In genomic region chr13:26710166-26710565, GRCh38 we compare ENCODE assay signal across 28 cellular contexts. TPM values are rescaled to one million over a fixed set of nuclear protein-coding genes. Genes with fewer than 3 reads are reported as not detected.
"Had no signal": no experiment of that assay in that cellular context is flagged by ENCODE, and none has a peak within 500 bp of the region (broad histone marks: within the 10 kb centered on the region; RNA-seq: fewer than 3 reads in every experiment).

No MANE protein-coding gene starts in this region.

- H3K36me3 ChIP-seq: breast epithelium, esophagus squamous epithelium, gastroesophageal sphincter, lower lobe of right lung, ovary, prostate gland, thyroid gland had no signal

- H3K36me3 Mint-ChIP-seq: activated naive CD8-positive, alpha-beta T cell treated with anti-CD3 and anti-CD28 coated beads, Interleukin-2, amount 10 ng/mL, durations not matched to agents 7 days and 5 days; natural killer cell had no signal

- H3K4me1 Mint-ChIP-seq: natural killer cell had no signal

- DNase-seq: activated CD4-positive, alpha-beta T cell treated with anti-CD3 and anti-CD28 coated beads, Interleukin-2, amount 50 U/mL, for 4 hours; activated CD8-positive, alpha-beta memory T cell treated with anti-CD3 and anti-CD28 coated beads, Interleukin-2, amount 50 U/mL, for 48 hours; activated naive CD4-positive, alpha-beta T cell treated with anti-CD3 and anti-CD28 coated beads for 36 hours; activated naive CD8-positive, alpha-beta T cell treated with anti-CD3 and anti-CD28 coated beads, Interleukin-2, amount 10 ng/mL, durations not matched to agents 7 days and 5 days; activated T-cell treated with anti-CD3 and anti-CD28 coated beads, Interleukin-2, amount 50 U/mL, for 4 hours; amniotic stem cell; esophagus squamous epithelium; hypothalamus; kidney; lower lobe of right lung; natural killer cell; ovary; stimulated activated CD4-positive, alpha-beta T cell treated with anti-CD3 and anti-CD28 coated beads, Interleukin-12 subunit alpha, Interleukin-12 subunit beta, amount 100 ng/mL, for 4 hours; stimulated activated CD4-positive, alpha-beta T cell treated with anti-CD3 and anti-CD28 coated beads, Interleukin-4, amount 100 ng/mL, for 4 hours; substantia nigra; T-helper 9 cell; thyroid gland had no signal

- H3K27ac Mint-ChIP-seq: activated naive CD4-positive, alpha-beta T cell treated with anti-CD3 and anti-CD28 coated beads for 36 hours; activated T-helper 2 cell treated with anti-CD3 and anti-CD28 coated beads, Interferon-gamma antibody, Interleukin-2, Interleukin-4, amounts not matched to agents 10 μg/mL and 5 μg/mL and 100 μg/mL, durations not matched to agents 14 hours and 24 hours and 36 hours; natural killer cell; stimulated activated naive CD8-positive, alpha-beta T cell treated with anti-CD3 and anti-CD28 coated beads, Interleukin-15, Interleukin-2, amounts not matched to agents 100 ng/mL and 50 ng/mL, for 24 hours had no signal

- H3K27ac ChIP-seq: breast epithelium, esophagus squamous epithelium, gastroesophageal sphincter, lower lobe of right lung, ovary, prostate gland, thyroid gland had no signal

- H3K9me3 Mint-ChIP-seq: activated T-helper 2 cell treated with anti-CD3 and anti-CD28 coated beads, Interferon-gamma antibody, Interleukin-2, Interleukin-4, amounts not matched to agents 10 μg/mL and 5 μg/mL and 100 μg/mL, durations not matched to agents 14 hours and 24 hours and 36 hours; central memory CD8-positive, alpha-beta T cell; natural killer cell had no signal

- H3K4me3 Mint-ChIP-seq: activated naive CD4-positive, alpha-beta T cell treated with anti-CD3 and anti-CD28 coated beads for 36 hours; activated naive CD8-positive, alpha-beta T cell treated with anti-CD3 and anti-CD28 coated beads, Interleukin-2, amount 10 ng/mL, durations not matched to agents 7 days and 5 days; activated T-cell treated with anti-CD3 and anti-CD28 coated beads, Interleukin-2, amount 50 U/mL, for 4 hours; central memory CD8-positive, alpha-beta T cell; natural killer cell; stimulated activated naive CD8-positive, alpha-beta T cell treated with anti-CD3 and anti-CD28 coated beads, Interleukin-15, Interleukin-2, amounts not matched to agents 100 ng/mL and 50 ng/mL, for 24 hours had no signal

- H3K4me3 ChIP-seq: breast epithelium, esophagus squamous epithelium, gastroesophageal sphincter, lower lobe of right lung, ovary, prostate gland, thyroid gland had no signal

- H3K9me3 ChIP-seq: esophagus squamous epithelium, lower lobe of right lung, ovary, prostate gland, thyroid gland had no signal

- ATAC-seq: activated T-cell treated with anti-CD3 and anti-CD28 coated beads, Interleukin-2, amount 50 U/mL, for 4 hours; gastroesophageal sphincter; left lobe of liver; lower lobe of right lung; natural killer cell had no signal

- H3K27me3 ChIP-seq: breast epithelium, ovary, thyroid gland had no signal

- H3K4me1 ChIP-seq: breast epithelium, esophagus squamous epithelium, gastroesophageal sphincter, lower lobe of right lung, prostate gland, thyroid gland had no signal

RNA-seq across cellular contexts. Expression of gene GPR12, which starts 50.4 kb away (rescaled TPM):
- total RNA-seq: activated CD8-positive, alpha-beta memory T cell treated with anti-CD3 and anti-CD28 coated beads for 36 hours; activated naive CD4-positive, alpha-beta T cell treated with anti-CD3 and anti-CD28 coated beads for 36 hours; activated naive CD8-positive, alpha-beta T cell treated with anti-CD3 and anti-CD28 coated beads, Interleukin-2, amount 10 ng/mL, durations not matched to agents 7 days and 5 days; activated T-cell treated with anti-CD3 and anti-CD28 coated beads, Interleukin-2, amount 50 U/mL, for 4 hours; activated T-helper 2 cell treated with anti-CD3 and anti-CD28 coated beads, Interferon-gamma antibody, Interleukin-2, Interleukin-4, amounts not matched to agents 10 μg/mL and 5 μg/mL and 100 μg/mL, durations not matched to agents 14 hours and 24 hours and 36 hours; dermis microvascular lymphatic vessel endothelial cell; kidney; left lobe of liver; lower lobe of right lung; natural killer cell; skeletal muscle tissue; T-helper 1 cell treated with Interleukin-12 subunit alpha and Interleukin-12 subunit beta and Interleukin-4 antibody, amounts not matched to agents 30 ng/mL and 1 ng/mL, for 36 hours had no signal
- polyA plus RNA-seq: ovary had no signal
